Comparison of ENCODE assay signal across 18 cellular contexts in the genomic region with DNA sequence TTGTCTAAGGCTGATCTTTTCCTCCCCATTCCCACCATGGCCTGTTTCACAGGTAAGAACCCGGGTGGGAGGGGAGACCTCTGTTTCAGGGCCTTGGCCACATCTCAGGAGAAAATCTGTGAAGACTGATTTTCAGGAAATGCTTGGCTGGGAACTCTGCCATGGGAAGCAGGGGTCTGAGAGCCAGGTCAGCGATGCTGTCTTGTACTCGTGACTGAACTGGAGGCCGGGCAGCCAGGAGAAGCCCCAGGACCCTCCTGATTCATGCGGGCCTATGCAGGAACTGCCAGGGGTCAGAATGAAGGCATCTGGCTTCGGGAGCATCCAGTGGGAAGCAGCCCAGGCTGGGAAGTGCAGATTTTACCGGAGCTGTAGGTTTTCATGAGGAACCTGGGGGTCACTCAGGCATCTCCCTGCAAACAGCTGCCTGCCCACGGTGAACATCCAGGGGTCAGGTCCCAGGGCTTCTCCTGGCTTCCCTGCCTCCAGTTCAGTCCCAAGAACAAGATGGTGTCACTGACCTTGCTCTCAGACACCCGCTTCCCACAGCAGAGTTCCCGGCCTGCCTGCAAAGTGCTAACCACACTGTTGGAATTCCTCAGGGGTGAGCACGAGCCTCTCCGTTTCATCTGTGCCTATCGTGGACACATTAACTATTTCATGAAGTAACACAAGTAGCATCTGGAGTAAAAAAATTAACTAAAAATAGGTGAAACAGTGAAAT.
A peak's percentile ranks its signal among the peaks of the same experiment; 100 is the strongest.
DNase-seq lines count a peak whose midpoint lies in the region; TF ChIP-seq lines count a peak whose summit lies in the region.
"Had no signal": no experiment of that assay in that cellular context is flagged by ENCODE, and none has a peak within 500 bp of the region (broad histone marks: within the 10 kb centered on the region; RNA-seq: fewer than 3 reads in every experiment).

No MANE protein-coding gene starts in this region.

- POLR2A ChIA-PET in HEK293T (lab: Yijun Ruan, JAX) = no interaction called here

- no peak for TF ChIP-seq CTCF in right atrium auricular region (IDR thresholded peaks at IDR 0.05)

- no peak overlapping the region for H3K4me3 ChIP-seq in mesodermal cell (ENCODE audit: extremely low read depth, insufficient read depth, low read length, poor library complexity, severe bottlenecking)
- H3K4me3 ChIP-seq in right atrium auricular region = no peak overlapping the region
- H3K4me3 ChIP-seq: hepatocyte, pancreas had no signal

- 77 to 93% methylated on average over 7 to 9 of the region's 13 CpGs for WGBS in mesodermal cell (ENCODE audit: insufficient coverage in 2 of 2), 2 experiments

- H3K9me3 ChIP-seq in mesodermal cell (ENCODE audit: control insufficient read depth, low read length) (no peaks in the 10 kb centered on the region), right atrium auricular region (no peaks in the 10 kb centered on the region)
- H3K9me3 ChIP-seq: pancreas had no signal

- H3K36me3 ChIP-seq in mesodermal cell (ENCODE audit: control insufficient read depth, insufficient read depth, low read length) (no peaks in the 10 kb centered on the region), right atrium auricular region (no peaks in the 10 kb centered on the region)
- H3K36me3 ChIP-seq: pancreas had no signal

- H3K27ac ChIP-seq in mesodermal cell (ENCODE audit: low read depth, low read length, severe bottlenecking) = peak overlapping the region; percentile 16
- H3K27ac ChIP-seq in right atrium auricular region = no peak overlapping the region
- H3K27ac ChIP-seq: hepatocyte, pancreas had no signal

- DNase-seq in NCI-H2227 (lab: John Stamatoyannopoulos, UW; ENCODE audit: unreplicated experiment) (peak; percentile 27), dermis blood vessel endothelial cell (peak; percentile 70), right atrium auricular region (ENCODE audit: low spot score) (no peak), NCI-H2196 treated with DMSO at 0.1 percent for 48 hours (lab: John Stamatoyannopoulos, UW; ENCODE audit: unreplicated experiment) (no peak), HEK293T (ENCODE audit: extremely low spot score) (no peak), HuH-7 (ENCODE audit: low spot score) (no peak)
- DNase-seq: activated CD4-positive, alpha-beta T cell treated with anti-CD3 and anti-CD28 coated beads for 1 hour; activated naive CD4-positive, alpha-beta T cell treated with anti-CD3 and anti-CD28 coated beads for 36 hours; activated T-cell treated with anti-CD3 and anti-CD28 coated beads, Interleukin-2, amount 50 U/mL, for 4 hours; aorta; COR-L47; NCI-H1417 treated with DMSO at 0.1 percent for 48 hours; NCI-H526 treated with DMSO at 0.1 percent for 48 hours; pancreas; stimulated activated CD4-positive, alpha-beta T cell treated with anti-CD3 and anti-CD28 coated beads, Interleukin-1b, Interleukin-23, amount 100 ng/mL, for 48 hours; stimulated activated naive B cell treated with anti-CD40 and anti-IgM and Interleukin-4, amounts not matched to agents 10 μg/mL and 1 μg/mL and 100 μg/mL, for 72 hours had no signal

- H3K27me3 ChIP-seq in right atrium auricular region = no peaks in the 10 kb centered on the region
- H3K27me3 ChIP-seq: hepatocyte, pancreas had no signal

- H3K4me1 ChIP-seq in mesodermal cell (ENCODE audit: control insufficient read depth, insufficient read depth, low read length, poor library complexity, severe bottlenecking) (peaks cover 23% of the 10 kb centered on the region), right atrium auricular region (no peaks in the 10 kb centered on the region)
- H3K4me1 ChIP-seq: pancreas had no signal

- CTCF ChIA-PET in HEK293T (lab: Yijun Ruan, JAX) = no interaction called here

TF ChIP-seq in HEK293T, 16 proteins besides CTCF, POLR2A, EP300 and RAD21:
- TF ChIP-seq ARNT (IDR thresholded peaks at IDR 0.05) = no peak
- no peak for TF ChIP-seq L3MBTL2 (conservative IDR thresholded peaks at IDR 0.05)
- no peak for TF ChIP-seq LEF1 (IDR thresholded peaks at IDR 0.05; ENCODE audit: borderline replicate concordance)
- TF ChIP-seq ZNF384 (IDR thresholded peaks at IDR 0.05) = no peak
- no peak for TF ChIP-seq FOXK2 (IDR thresholded peaks at IDR 0.05)
- no peak for TF ChIP-seq HDGF (IDR thresholded peaks at IDR 0.05; ENCODE audit: borderline replicate concordance)
- no peak for TF ChIP-seq BHLHE40 (IDR thresholded peaks at IDR 0.05; ENCODE audit: borderline replicate concordance)
- no peak for TF ChIP-seq ELF4 (IDR thresholded peaks at IDR 0.05)
- TF ChIP-seq NFRKB (IDR thresholded peaks at IDR 0.05) = no peak
- no peak for TF ChIP-seq SP1 (IDR thresholded peaks at IDR 0.05)
- TF ChIP-seq CTBP1 (IDR thresholded peaks at IDR 0.05; ENCODE audit: borderline replicate concordance) = no peak
- no peak for TF ChIP-seq FOXM1 (IDR thresholded peaks at IDR 0.05; ENCODE audit: borderline replicate concordance)
- TF ChIP-seq SUZ12 (IDR thresholded peaks at IDR 0.05) = no peak
- no peak for TF ChIP-seq FOXA1 (IDR thresholded peaks at IDR 0.05)

Comparison
In these comparisons a context has a peak if more than half of its experiments do, and no peak if none do; other contexts are left out.
1. DNase-seq: peak in NCI-H2227 (single experiment) and dermis blood vessel endothelial cell (single experiment); none in right atrium auricular region (single experiment), NCI-H2196 treated with DMSO at 0.1 percent for 48 hours (single experiment), HEK293T (single experiment) and HuH-7 (single experiment).